ENCODE assay signal across 10 cellular contexts in the genomic region with DNA sequence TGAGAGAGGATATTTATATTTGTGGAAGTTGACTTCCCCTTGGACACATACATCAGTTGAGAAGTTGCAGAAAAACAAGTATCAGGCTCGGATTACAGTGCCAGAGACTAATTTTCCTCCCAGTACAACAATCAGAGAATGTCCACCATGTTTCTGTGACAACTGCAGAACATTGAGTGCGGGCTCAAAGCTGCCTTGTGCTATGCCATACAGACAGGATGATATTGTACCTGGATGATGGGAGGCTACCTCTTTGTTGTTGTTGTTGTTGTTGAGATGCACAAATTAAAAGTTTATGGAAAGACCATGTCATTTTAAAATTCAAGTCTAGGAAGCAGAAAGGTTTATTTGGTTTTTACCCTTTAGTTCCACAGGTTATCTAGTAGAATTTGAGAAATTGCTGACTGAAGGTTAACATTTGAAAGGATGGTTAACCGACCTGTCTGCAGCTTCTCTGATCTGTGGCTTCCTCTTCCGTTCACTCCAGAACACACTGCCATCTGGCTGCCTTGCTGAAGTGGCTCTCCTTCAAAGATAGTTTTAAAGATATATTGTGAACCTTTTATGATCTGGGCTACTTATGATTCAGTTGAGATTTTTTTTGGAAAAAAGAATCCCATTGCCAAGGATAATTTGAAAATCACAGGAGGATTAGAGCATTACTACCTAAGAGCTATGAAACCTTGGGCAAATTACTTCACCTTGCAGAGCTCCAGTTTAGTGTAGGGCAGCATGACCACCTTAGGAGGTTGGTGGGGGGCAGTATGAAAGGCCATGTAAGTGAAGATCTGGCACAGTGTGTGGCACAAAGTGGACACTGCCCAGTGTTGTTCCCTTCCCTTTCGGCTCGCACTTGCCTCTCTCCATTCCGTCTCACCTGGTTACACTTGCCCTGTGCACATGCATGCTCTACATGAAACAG. TPM values are rescaled to one million over a fixed set of nuclear protein-coding genes. Genes with fewer than 3 reads are reported as not detected.
A peak's percentile ranks its signal among the peaks of the same experiment; 100 is the strongest.
DNase-seq lines count a peak whose midpoint lies in the region; ATAC-seq lines count a peak whose summit lies in the region.
"Had no signal": no experiment of that assay in that cellular context is flagged by ENCODE, and none has a peak within 500 bp of the region (broad histone marks: within the 10 kb centered on the region; RNA-seq: fewer than 3 reads in every experiment).

No MANE protein-coding gene starts in this region.

- ATAC-seq in activated CD8-positive, alpha-beta memory T cell treated with anti-CD3 and anti-CD28 coated beads, Interleukin-2, amount 10 ng/mL, durations not matched to agents 7 days and 5 days: peak; percentile 94
- peak; percentile 80 for ATAC-seq in HG03159 (IDR thresholded peaks at IDR 0.05; ENCODE audit: unreplicated experiment)
- ATAC-seq in activated CD8-positive, alpha-beta T cell treated with anti-CD3 and anti-CD28 coated beads, Interleukin-2, amount 10 ng/mL, durations not matched to agents 7 days and 5 days: peak; percentile 99
- ATAC-seq: K562 had no signal

- peaks cover 7% of the 10 kb centered on the region for H3K36me3 Mint-ChIP-seq in activated CD8-positive, alpha-beta memory T cell treated with anti-CD3 and anti-CD28 coated beads, Interleukin-2, amount 10 ng/mL, durations not matched to agents 7 days and 5 days
- peaks cover 13% of the 10 kb centered on the region for H3K36me3 Mint-ChIP-seq in activated CD8-positive, alpha-beta T cell treated with anti-CD3 and anti-CD28 coated beads, Interleukin-2, amount 10 ng/mL, durations not matched to agents 7 days and 5 days (ENCODE audit: low read depth)

- H3K9me3 Mint-ChIP-seq in activated CD8-positive, alpha-beta memory T cell treated with anti-CD3 and anti-CD28 coated beads, Interleukin-2, amount 10 ng/mL, durations not matched to agents 7 days and 5 days (ENCODE audit: low read depth): no peaks in the 10 kb centered on the region
- no peaks in the 10 kb centered on the region for H3K9me3 Mint-ChIP-seq in activated CD8-positive, alpha-beta T cell treated with anti-CD3 and anti-CD28 coated beads, Interleukin-2, amount 10 ng/mL, durations not matched to agents 7 days and 5 days (ENCODE audit: insufficient read depth)

- POLR2A ChIA-PET in activated CD8-positive, alpha-beta T cell treated with anti-CD3 and anti-CD28 coated beads, Interleukin-2, amount 10 ng/mL, durations not matched to agents 7 days and 5 days (lab: Charles Lee): interaction anchor here (0.7 kb wide), 1 partner anchor 465 kb away, joined by 4 read pairs; no protein-coding TSS in a partner anchor

- H3K4me1 Mint-ChIP-seq in activated CD8-positive, alpha-beta memory T cell treated with anti-CD3 and anti-CD28 coated beads, Interleukin-2, amount 10 ng/mL, durations not matched to agents 7 days and 5 days: peaks cover 30% of the 10 kb centered on the region
- H3K4me1 Mint-ChIP-seq in activated CD8-positive, alpha-beta T cell treated with anti-CD3 and anti-CD28 coated beads, Interleukin-2, amount 10 ng/mL, durations not matched to agents 7 days and 5 days (ENCODE audit: low read depth): peaks cover 27% of the 10 kb centered on the region

- H3K4me3 Mint-ChIP-seq in activated CD8-positive, alpha-beta memory T cell treated with anti-CD3 and anti-CD28 coated beads, Interleukin-2, amount 10 ng/mL, durations not matched to agents 7 days and 5 days: no peak overlapping the region
- peak overlapping the region; percentile 0 for H3K4me3 Mint-ChIP-seq in activated CD8-positive, alpha-beta T cell treated with anti-CD3 and anti-CD28 coated beads, Interleukin-2, amount 10 ng/mL, durations not matched to agents 7 days and 5 days
- H3K4me3 Mint-ChIP-seq: brain had no signal

- peak overlapping the region; percentile 66 for H3K27ac Mint-ChIP-seq in activated CD8-positive, alpha-beta memory T cell treated with anti-CD3 and anti-CD28 coated beads, Interleukin-2, amount 10 ng/mL, durations not matched to agents 7 days and 5 days
- peak overlapping the region; percentile 67 for H3K27ac Mint-ChIP-seq in activated CD8-positive, alpha-beta T cell treated with anti-CD3 and anti-CD28 coated beads, Interleukin-2, amount 10 ng/mL, durations not matched to agents 7 days and 5 days
- H3K27ac Mint-ChIP-seq: brain had no signal

- H3K27me3 Mint-ChIP-seq in activated CD8-positive, alpha-beta memory T cell treated with anti-CD3 and anti-CD28 coated beads, Interleukin-2, amount 10 ng/mL, durations not matched to agents 7 days and 5 days: no peaks in the 10 kb centered on the region
- H3K27me3 Mint-ChIP-seq in activated CD8-positive, alpha-beta T cell treated with anti-CD3 and anti-CD28 coated beads, Interleukin-2, amount 10 ng/mL, durations not matched to agents 7 days and 5 days (ENCODE audit: low read depth): peaks cover 7% of the 10 kb centered on the region

- CTCF ChIA-PET in activated CD8-positive, alpha-beta memory T cell treated with anti-CD3 and anti-CD28 coated beads, Interleukin-2, amount 10 ng/mL, durations not matched to agents 7 days and 5 days (lab: Charles Lee): interaction anchor here (0.6 to 2.9 kb wide), 21 partner anchors 9 to 397 kb away, joined by 3 to 14 read pairs (median 5); a partner anchor contains a TSS
- CTCF ChIA-PET in activated CD8-positive, alpha-beta T cell treated with anti-CD3 and anti-CD28 coated beads, Interleukin-2, amount 10 ng/mL, durations not matched to agents 7 days and 5 days (lab: Charles Lee): interaction anchor here (0.7 to 3.5 kb wide), 30 partner anchors 8 to 461 kb away, joined by 3 to 25 read pairs (median 4); a partner anchor contains a TSS

- peak; percentile 74 for DNase-seq in activated CD8-positive, alpha-beta memory T cell treated with anti-CD3 and anti-CD28 coated beads, Interleukin-2, amount 10 ng/mL, durations not matched to agents 7 days and 5 days
- no peak for DNase-seq in activated CD8-positive, alpha-beta memory T cell treated with anti-CD3 and anti-CD28 coated beads for 24 hours
- DNase-seq in activated CD8-positive, alpha-beta T cell treated with anti-CD3 and anti-CD28 coated beads, Interleukin-2, amount 10 ng/mL, durations not matched to agents 7 days and 5 days: peak; percentile 75
- peak; percentile 10 for DNase-seq in stimulated activated naive CD4-positive, alpha-beta T cell treated with Interleukin-2 at 50 U/mL for 16 hours (lab: John Stamatoyannopoulos, UW)
- DNase-seq in hepatic stellate cell (ENCODE audit: low spot score): no peak
- DNase-seq in NOMO-1 treated with DMSO at 0.1 percent for 48 hours (lab: John Stamatoyannopoulos, UW; ENCODE audit: unreplicated experiment): no peak
- DNase-seq in NCI-H2029 treated with DMSO at 0.1 percent for 48 hours (lab: John Stamatoyannopoulos, UW): no peak

RNA-seq across cellular contexts. Expression of a gene that starts 15.9 kb away (rescaled TPM):
- total RNA-seq in activated CD8-positive, alpha-beta memory T cell treated with anti-CD3 and anti-CD28 coated beads, Interleukin-2, amount 10 ng/mL, durations not matched to agents 7 days and 5 days: 1 to 10 TPM; 3.0 to 5.0 TPM
- 1 to 10 TPM; 2.6 to 2.7 TPM for total RNA-seq in activated CD8-positive, alpha-beta T cell treated with anti-CD3 and anti-CD28 coated beads, Interleukin-2, amount 10 ng/mL, durations not matched to agents 7 days and 5 days

Comparison
In these comparisons a context has a peak if more than half of its experiments do, and no peak if none do; other contexts are left out.
1. DNase-seq: peak in activated CD8-positive, alpha-beta memory T cell treated with anti-CD3 and anti-CD28 coated beads, Interleukin-2, amount 10 ng/mL, durations not matched to agents 7 days and 5 days (single experiment), activated CD8-positive, alpha-beta T cell treated with anti-CD3 and anti-CD28 coated beads, Interleukin-2, amount 10 ng/mL, durations not matched to agents 7 days and 5 days (single experiment) and stimulated activated naive CD4-positive, alpha-beta T cell treated with Interleukin-2 at 50 U/mL for 16 hours (single experiment); none in activated CD8-positive, alpha-beta memory T cell treated with anti-CD3 and anti-CD28 coated beads for 24 hours (single experiment), hepatic stellate cell (single experiment), NOMO-1 treated with DMSO at 0.1 percent for 48 hours (single experiment) and NCI-H2029 treated with DMSO at 0.1 percent for 48 hours (single experiment).
2. Peak in every context shown above with its lines, with median percentiles within 50 percentile points of each other: ATAC-seq.